In the genomic region with DNA sequence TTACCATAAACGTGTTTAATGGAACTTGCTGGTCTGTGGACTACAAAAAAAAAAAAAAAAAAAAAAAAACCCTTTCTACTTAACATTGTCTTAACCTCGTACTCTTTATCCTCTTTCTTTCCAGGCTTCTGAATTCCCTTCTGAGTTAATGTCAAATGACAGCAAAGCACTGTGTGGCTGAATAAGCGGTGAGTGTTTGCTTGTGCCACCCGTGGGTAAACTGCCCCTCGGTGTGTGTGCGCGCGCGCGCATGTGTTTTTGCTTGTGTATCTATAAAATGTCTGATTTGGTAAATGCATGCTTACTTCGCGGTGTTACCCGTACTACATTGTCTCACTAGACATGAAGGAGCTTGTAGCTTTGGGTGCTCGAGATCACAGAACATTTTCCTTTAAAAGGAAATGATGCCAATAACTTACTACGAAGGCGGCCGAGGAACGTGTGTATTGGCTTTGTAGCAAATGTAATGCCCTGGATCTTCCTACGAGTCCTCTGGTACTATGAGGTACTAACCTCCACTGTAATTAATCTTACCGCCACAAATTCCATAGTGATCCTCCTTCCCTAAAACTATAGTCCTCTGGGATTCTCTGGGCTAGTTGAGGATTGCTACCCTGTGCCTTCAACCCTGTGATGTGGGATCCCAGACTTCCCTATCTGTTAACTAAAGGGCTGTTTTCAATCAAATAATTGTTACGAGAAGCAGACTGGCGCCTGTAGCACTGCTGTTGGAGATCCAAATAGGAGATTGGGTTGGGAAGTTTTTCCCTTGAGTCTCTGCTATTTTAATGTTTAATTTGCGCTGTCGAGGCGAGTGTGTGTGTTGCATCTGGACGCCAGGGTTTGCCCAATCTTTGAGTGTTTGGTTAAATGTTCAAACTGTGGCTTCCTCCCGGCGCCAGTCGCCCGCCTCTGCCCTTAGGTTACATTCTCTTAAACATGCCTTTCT, we compare ENCODE assay signal across 8 cellular contexts. TPM values are rescaled to one million over a fixed set of nuclear protein-coding genes. Genes with fewer than 3 reads are reported as not detected.
DNase-seq lines count a peak whose midpoint lies in the region; ATAC-seq, FAIRE-seq and TF ChIP-seq lines count a peak whose summit lies in the region.

No MANE protein-coding gene starts in this region.

- H3K36me3 Mint-ChIP-seq in activated naive CD8-positive, alpha-beta T cell treated with anti-CD3 and anti-CD28 coated beads for 36 hours: peaks cover 18% of the 10 kb centered on the region

- DNase-seq in AML-193 (lab: John Stamatoyannopoulos, UW): peak; percentile 43 to 48
- DNase-seq in HT-29 (ENCODE audit: low spot score): peak; percentile 70
- peak; percentile 43 for DNase-seq in RCC 7860 (ENCODE audit: low spot score)
- peak; percentile 34 for DNase-seq in activated naive CD8-positive, alpha-beta T cell treated with anti-CD3 and anti-CD28 coated beads for 36 hours
- DNase-seq in left ventricle myocardium superior: peak; percentile 61
- peak; percentile 26 for DNase-seq in putamen (ENCODE audit: low spot score)
- no peak for DNase-seq in GM10248 (ENCODE audit: extremely low spot score)

- peak overlapping the region; percentile 98 for H3K4me3 Mint-ChIP-seq in activated naive CD8-positive, alpha-beta T cell treated with anti-CD3 and anti-CD28 coated beads for 36 hours

- peak overlapping the region; percentile 89 for H3K27ac Mint-ChIP-seq in activated naive CD8-positive, alpha-beta T cell treated with anti-CD3 and anti-CD28 coated beads for 36 hours

- peaks cover 29% of the 10 kb centered on the region for H3K4me1 Mint-ChIP-seq in activated naive CD8-positive, alpha-beta T cell treated with anti-CD3 and anti-CD28 coated beads for 36 hours

- POLR2A ChIA-PET in GM10248 (lab: Yijun Ruan, JAX): interaction anchor here (0.6 to 2.2 kb wide), 19 partner anchors 51 to 1765 kb away, joined by 3 to 27 read pairs (median 5); partner anchors contain the start of gene ODC1

- CTCF ChIA-PET in GM10248 (lab: Yijun Ruan, JAX): interaction anchor here (1.3 to 3.2 kb wide), 6 partner anchors 14 to 1255 kb away, joined by 3 to 13 read pairs (median 3); no protein-coding TSS in a partner anchor

- no peaks in the 10 kb centered on the region for H3K9me3 Mint-ChIP-seq in activated naive CD8-positive, alpha-beta T cell treated with anti-CD3 and anti-CD28 coated beads for 36 hours

- ATAC-seq in left ventricle myocardium superior (no peak), HG02642 (IDR thresholded peaks at IDR 0.05; ENCODE audit: poor library complexity, unreplicated experiment) (no peak)

- intact Hi-C loops in left ventricle myocardium superior (cut with micrococcal nuclease): loop anchor here (10.0 kb wide), 1 partner anchor 678 kb away; no protein-coding TSS in a partner anchor

- no peak for FAIRE-seq in RCC 7860 (lab: Jason Lieb, UNC)

- no peak for TF ChIP-seq CTCF in GM10248 (IDR thresholded peaks at IDR 0.05; ENCODE audit: control extremely low read depth, extremely low read depth, low read depth, missing control alignments)

- H3K27me3 Mint-ChIP-seq in activated naive CD8-positive, alpha-beta T cell treated with anti-CD3 and anti-CD28 coated beads for 36 hours: peaks cover 17% of the 10 kb centered on the region

RNA-seq across cellular contexts. Expression of gene ID2, which starts 1.1 kb away (rescaled TPM):
- 152 and 161 TPM in 2 replicates for total RNA-seq in HT-29 (2014; rRNA removed; shearing (Covaris generic))
- 10 to 100 TPM; 61.1 to 62.5 TPM for total RNA-seq in activated naive CD8-positive, alpha-beta T cell treated with anti-CD3 and anti-CD28 coated beads for 36 hours
- total RNA-seq in left ventricle myocardium superior: 30.0 TPM
